18 cellular contexts compared by ENCODE assay signal in genomic region chr7:5672468-5672867, GRCh38.
A peak's percentile ranks its signal among the peaks of the same experiment; 100 is the strongest.
DNase-seq lines count a peak whose midpoint lies in the region; ATAC-seq and TF ChIP-seq lines count a peak whose summit lies in the region.
"Had no signal": no experiment of that assay in that cellular context is flagged by ENCODE, and none has a peak within 500 bp of the region (broad histone marks: within the 10 kb centered on the region; RNA-seq: fewer than 3 reads in every experiment).

No MANE protein-coding gene starts in this region.

- no peak for TF ChIP-seq CTCF in hepatocyte (IDR thresholded peaks at IDR 0.05; ENCODE audit: poor library complexity)

- DNase-seq in CD4-positive, CD25-positive, alpha-beta regulatory T cell = no peak
- no peak for DNase-seq in T-cell
- no peak for DNase-seq in hepatocyte (ENCODE audit: low spot score)
- DNase-seq in stimulated activated naive B cell treated with anti-CD40 and anti-IgM and Interleukin-4, amounts not matched to agents 10 μg/mL and 1 μg/mL and 100 μg/mL, for 72 hours = no peak
- DNase-seq in NCI-H2081 (lab: John Stamatoyannopoulos, UW) = no peak
- DNase-seq in NCI-H2227 treated with DMSO at 0.1 percent for 48 hours (lab: John Stamatoyannopoulos, UW) = no peak
- no peak for DNase-seq in H7
- DNase-seq in GOT3 (lab: John Stamatoyannopoulos, UW) = no peak
- DNase-seq: activated CD4-positive, CD25-positive, alpha-beta regulatory T cell; aorta; gastrocnemius medialis; GDM1; left ventricle myocardium superior; NCI-H510A; SIG-M5; small intestine had no signal

- H3K27ac ChIP-seq in CD4-positive, CD25-positive, alpha-beta regulatory T cell (ENCODE audit: insufficient read depth, low read length, poor library complexity, severe bottlenecking) = no peak overlapping the region
- peak overlapping the region; percentile 78 for H3K27ac ChIP-seq in hepatocyte
- H3K27ac ChIP-seq: gastrocnemius medialis had no signal

- no peaks in the 10 kb centered on the region for H3K9me3 ChIP-seq in CD4-positive, CD25-positive, alpha-beta regulatory T cell (ENCODE audit: control insufficient read depth in 2 of 2, low read length in 2 of 2)
- H3K9me3 ChIP-seq in hepatocyte (ENCODE audit: low read depth) = no peaks in the 10 kb centered on the region
- H3K9me3 ChIP-seq: gastrocnemius medialis had no signal

- H3K79me2 ChIP-seq in hepatocyte = peaks cover 17% of the 10 kb centered on the region

- H3K27ac Mint-ChIP-seq in CD4-positive, CD25-positive, alpha-beta regulatory T cell = peak overlapping the region in 2 of 3 donors; percentile 52 to 65
- peak overlapping the region; percentile 3 to 23 for H3K27ac Mint-ChIP-seq in T-cell
- peak overlapping the region; percentile 67 for H3K27ac Mint-ChIP-seq in stimulated activated naive B cell treated with anti-CD40 and anti-IgM and Interleukin-4, amounts not matched to agents 10 μg/mL and 1 μg/mL and 100 μg/mL, for 72 hours

- no peaks in the 10 kb centered on the region for H3K4me1 ChIP-seq in CD4-positive, CD25-positive, alpha-beta regulatory T cell (ENCODE audit: control insufficient read depth, insufficient read depth, low read length, poor library complexity, severe bottlenecking)
- peaks cover 7% of the 10 kb centered on the region for H3K4me1 ChIP-seq in hepatocyte (ENCODE audit: insufficient read depth)

- H3K9me2 ChIP-seq in hepatocyte (replicated peaks; ENCODE audit: insufficient read depth) = no peaks in the 10 kb centered on the region

- peaks cover 0 to 23% (median 7%) of the 10 kb centered on the region in 4 donors for H3K4me1 Mint-ChIP-seq in CD4-positive, CD25-positive, alpha-beta regulatory T cell
- peaks cover 9 to 12% (median 11%) of the 10 kb centered on the region in 3 donors for H3K4me1 Mint-ChIP-seq in T-cell
- H3K4me1 Mint-ChIP-seq in stimulated activated naive B cell treated with anti-CD40 and anti-IgM and Interleukin-4, amounts not matched to agents 10 μg/mL and 1 μg/mL and 100 μg/mL, for 72 hours = peaks cover 28 to 42% of the 10 kb centered on the region in 2 donors

- no peak overlapping the region for H3K4me3 ChIP-seq in CD4-positive, CD25-positive, alpha-beta regulatory T cell (ENCODE audit: low read depth, low read length)
- no peak overlapping the region for H3K4me3 ChIP-seq in hepatocyte
- no peak overlapping the region for H3K4me3 ChIP-seq in H7 (ENCODE audit: insufficient read depth, low read depth, low read length)
- H3K4me3 ChIP-seq: gastrocnemius medialis had no signal

- H4K20me1 ChIP-seq in hepatocyte (ENCODE audit: insufficient read depth, poor library complexity, severe bottlenecking) = no peaks in the 10 kb centered on the region

- H3K27me3 ChIP-seq in CD4-positive, CD25-positive, alpha-beta regulatory T cell (ENCODE audit: control insufficient read depth, insufficient read depth, low read length) = no peaks in the 10 kb centered on the region
- no peaks in the 10 kb centered on the region for H3K27me3 ChIP-seq in hepatocyte
- no peaks in the 10 kb centered on the region for H3K27me3 ChIP-seq in H7 (ENCODE audit: control insufficient read depth, insufficient read depth, low read length)
- H3K27me3 ChIP-seq: gastrocnemius medialis had no signal

- H3K27me3 Mint-ChIP-seq in CD4-positive, CD25-positive, alpha-beta regulatory T cell = no peaks in the 10 kb centered on the region
- H3K27me3 Mint-ChIP-seq in T-cell = no peaks in the 10 kb centered on the region
- H3K27me3 Mint-ChIP-seq in stimulated activated naive B cell treated with anti-CD40 and anti-IgM and Interleukin-4, amounts not matched to agents 10 μg/mL and 1 μg/mL and 100 μg/mL, for 72 hours = no peaks in the 10 kb centered on the region

- no peak overlapping the region for H3K4me3 Mint-ChIP-seq in CD4-positive, CD25-positive, alpha-beta regulatory T cell
- no peak overlapping the region for H3K4me3 Mint-ChIP-seq in T-cell
- H3K4me3 Mint-ChIP-seq in stimulated activated naive B cell treated with anti-CD40 and anti-IgM and Interleukin-4, amounts not matched to agents 10 μg/mL and 1 μg/mL and 100 μg/mL, for 72 hours = no peak overlapping the region
- H3K4me3 Mint-ChIP-seq: activated T-helper 1 cell treated with anti-CD3 and anti-CD28 coated beads, Interleukin-12 subunit alpha, Interleukin-12 subunit beta, Interleukin-2, Interleukin-4 antibody, amounts not matched to agents 30 ng/mL and 10 ng/mL and 1 ng/mL, durations not matched to agents 14 hours and 24 hours and 36 hours had no signal

- 85% methylated on average over 6 of the region's 6 CpGs for WGBS in hepatocyte (ENCODE audit: low lambda C conversion rate, missing lambda C conversion rate)

- no peak for ATAC-seq in CD4-positive, CD25-positive, alpha-beta regulatory T cell (ENCODE audit: low read depth in 2 of 2)
- no peak for ATAC-seq in T-cell (replicated peaks in 1 of 4)
- no peak for ATAC-seq in stimulated activated naive B cell treated with anti-CD40 and anti-IgM and Interleukin-4, amounts not matched to agents 10 μg/mL and 1 μg/mL and 100 μg/mL, for 72 hours (replicated peaks)
- ATAC-seq: gastrocnemius medialis, HepG2 had no signal

- POLR2A ChIA-PET in T-cell (lab: Charles Lee) = no interaction called here

- no peak overlapping the region for H3K4me2 ChIP-seq in hepatocyte

- peaks cover 29% of the 10 kb centered on the region for H3K36me3 ChIP-seq in CD4-positive, CD25-positive, alpha-beta regulatory T cell (ENCODE audit: control insufficient read depth, insufficient read depth, low read length)
- H3K36me3 ChIP-seq in hepatocyte (replicated peaks; ENCODE audit: insufficient read depth, low read depth) (no peaks in the 10 kb centered on the region), H7 (replicated peaks; ENCODE audit: control insufficient read depth, insufficient read depth, low read length) (no peaks in the 10 kb centered on the region)
- H3K36me3 ChIP-seq: gastrocnemius medialis had no signal

- CTCF ChIA-PET in T-cell (lab: Charles Lee) = interaction anchor here in 1 of 2 donors (0.5 kb wide), 1 partner anchor 25 kb away, joined by 3 read pairs; no protein-coding TSS in a partner anchor

- H3K9me3 Mint-ChIP-seq in CD4-positive, CD25-positive, alpha-beta regulatory T cell = no peaks in the 10 kb centered on the region
- no peaks in the 10 kb centered on the region for H3K9me3 Mint-ChIP-seq in T-cell
- no peaks in the 10 kb centered on the region for H3K9me3 Mint-ChIP-seq in stimulated activated naive B cell treated with anti-CD40 and anti-IgM and Interleukin-4, amounts not matched to agents 10 μg/mL and 1 μg/mL and 100 μg/mL, for 72 hours
- H3K9me3 Mint-ChIP-seq: activated T-helper 1 cell treated with anti-CD3 and anti-CD28 coated beads, Interleukin-12 subunit alpha, Interleukin-12 subunit beta, Interleukin-2, Interleukin-4 antibody, amounts not matched to agents 30 ng/mL and 10 ng/mL and 1 ng/mL, durations not matched to agents 14 hours and 24 hours and 36 hours had no signal

- H3K36me3 Mint-ChIP-seq in CD4-positive, CD25-positive, alpha-beta regulatory T cell = peaks cover 28% of the 10 kb centered on the region
- peaks cover 17% of the 10 kb centered on the region for H3K36me3 Mint-ChIP-seq in T-cell
- H3K36me3 Mint-ChIP-seq in stimulated activated naive B cell treated with anti-CD40 and anti-IgM and Interleukin-4, amounts not matched to agents 10 μg/mL and 1 μg/mL and 100 μg/mL, for 72 hours = peaks cover 27 to 44% of the 10 kb centered on the region in 2 donors

- H2AFZ ChIP-seq in hepatocyte = no peak overlapping the region

Comparison
In these comparisons a context has a peak if more than half of its experiments do, and no peak if none do; other contexts are left out.
1. H3K27ac Mint-ChIP-seq: peak in every context shown above with its lines; median percentile 67 in stimulated activated naive B cell treated with anti-CD40 and anti-IgM and Interleukin-4, amounts not matched to agents 10 μg/mL and 1 μg/mL and 100 μg/mL, for 72 hours; 58 in CD4-positive, CD25-positive, alpha-beta regulatory T cell; 13 in T-cell.